15 cellular contexts compared by ENCODE assay signal in the genomic region with DNA sequence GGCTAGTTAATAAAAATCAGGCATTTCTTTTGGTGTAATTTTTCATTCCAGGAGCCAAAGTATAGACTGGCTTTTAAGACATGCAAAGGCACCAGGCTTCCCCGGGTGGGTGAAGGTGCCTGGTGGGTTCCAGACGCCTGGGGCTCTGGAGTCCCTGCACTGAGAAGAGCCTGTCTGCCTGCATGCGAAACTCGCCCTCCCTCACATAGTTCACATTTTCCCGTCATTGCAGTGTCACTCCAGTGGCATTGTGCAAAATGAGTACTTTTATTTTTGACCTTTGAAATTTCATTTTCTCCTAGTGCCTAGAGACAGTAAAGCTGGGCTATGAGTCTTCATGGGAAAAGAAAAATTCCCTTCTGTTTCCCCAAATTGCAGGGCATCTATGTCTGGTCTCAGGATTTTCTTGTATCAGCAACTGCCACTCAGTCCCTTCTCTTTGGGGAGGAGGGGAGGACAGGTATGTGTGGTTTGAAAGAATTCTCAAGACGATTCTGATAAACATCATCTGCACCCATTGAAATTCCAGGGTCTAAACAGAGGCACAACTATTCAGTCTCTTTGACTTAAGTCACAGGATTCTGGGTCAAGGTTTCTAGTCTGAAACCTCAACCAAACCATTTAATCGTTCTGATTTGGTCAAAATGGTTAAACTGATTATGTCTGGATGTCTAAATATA.
DNase-seq lines count a peak whose midpoint lies in the region; ATAC-seq and TF ChIP-seq lines count a peak whose summit lies in the region.
"Had no signal": no experiment of that assay in that cellular context is flagged by ENCODE, and none has a peak within 500 bp of the region (broad histone marks: within the 10 kb centered on the region; RNA-seq: fewer than 3 reads in every experiment).

No MANE protein-coding gene starts in this region.

- intact Hi-C loops in mammary epithelial cell (cut with micrococcal nuclease), result no loop called here

- TF ChIP-seq POLR2A in upper lobe of left lung (IDR thresholded peaks at IDR 0.05), result no peak

- DNase-seq in SK-N-MC (ENCODE audit: low read depth, low spot score) (no peak), mammary epithelial cell (no peak), omental fat pad (ENCODE audit: low spot score) (no peak), thoracic aorta (ENCODE audit: low spot score) (no peak), HuH-7 (ENCODE audit: low spot score) (no peak), upper lobe of left lung (no peak), NOMO-1 (lab: John Stamatoyannopoulos, UW; ENCODE audit: unreplicated experiment in 2 of 2) (no peak)
- DNase-seq: CD4-positive, CD25-positive, alpha-beta regulatory T cell; H9; NCI-H1694 treated with DMSO at 0.1 percent for 48 hours; NCI-H2081 treated with DMSO at 0.1 percent for 48 hours; NCI-H446; NCI-H526 had no signal

- no peaks in the 10 kb centered on the region for H3K79me2 ChIP-seq in mammary epithelial cell (ENCODE audit: insufficient read depth, low read length)

- H3K4me2 ChIP-seq in mammary epithelial cell (ENCODE audit: insufficient read depth, low read depth, low read length), result no peak overlapping the region
- H3K4me2 ChIP-seq: KMS-11 had no signal

- peak overlapping the region; percentile 79 for H3K27ac ChIP-seq in SK-N-MC
- no peak overlapping the region for H3K27ac ChIP-seq in mammary epithelial cell (ENCODE audit: insufficient read depth, low read depth, low read length)
- peak overlapping the region; percentile 26 to 61 for H3K27ac ChIP-seq in thoracic aorta
- H3K27ac ChIP-seq in upper lobe of left lung, result no peak overlapping the region
- H3K27ac ChIP-seq: HL-60, KMS-11 had no signal

- H3K4me3 ChIP-seq in SK-N-MC, result peak overlapping the region; percentile 30
- H3K4me3 ChIP-seq in mammary epithelial cell (replicated peaks in 1 of 3; ENCODE audit: insufficient read depth in 1 of 3, low read depth in 2 of 3, low read length in 3 of 3), result no peak overlapping the region
- H3K4me3 ChIP-seq in thoracic aorta, result no peak overlapping the region
- H3K4me3 ChIP-seq in upper lobe of left lung, result no peak overlapping the region

- H4K20me1 ChIP-seq in mammary epithelial cell (ENCODE audit: insufficient read depth, low read length), result no peaks in the 10 kb centered on the region

- dilution Hi-C loops in mammary epithelial cell (cut with HindIII; ENCODE audit: low sequenced_read_pairs), result no loop called here

- H3K4me1 ChIP-seq in mammary epithelial cell (ENCODE audit: insufficient read depth, low read length), result peaks cover 8% of the 10 kb centered on the region
- H3K4me1 ChIP-seq in thoracic aorta (ENCODE audit: control insufficient read depth in 1 of 2, low read depth in 2 of 2), result peaks cover 4 to 5% of the 10 kb centered on the region in 2 donors
- no peaks in the 10 kb centered on the region for H3K4me1 ChIP-seq in upper lobe of left lung

- no peak overlapping the region for H3K9ac ChIP-seq in SK-N-MC (ENCODE audit: insufficient read length)
- H3K9ac ChIP-seq in mammary epithelial cell (ENCODE audit: insufficient read depth, low read length), result no peak overlapping the region
- H3K9ac ChIP-seq: KMS-11 had no signal

- CTCF ChIA-PET in mammary epithelial cell (lab: Charles Lee; ENCODE audit: low non-redundant PET), result no interaction called here

- BruUV-seq in mammary epithelial cell (replicated peaks; lab: Mats Ljungman, UMichigan), result no TSS peak

- H3K9me3 ChIP-seq in SK-N-MC (ENCODE audit: low read depth, low read length) (no peaks in the 10 kb centered on the region), mammary epithelial cell (replicated peaks; ENCODE audit: insufficient read depth, low read length) (no peaks in the 10 kb centered on the region), thoracic aorta (no peaks in the 10 kb centered on the region), upper lobe of left lung (no peaks in the 10 kb centered on the region)

- H3K36me3 ChIP-seq in SK-N-MC (ENCODE audit: insufficient read depth, low read length) (no peaks in the 10 kb centered on the region), mammary epithelial cell (ENCODE audit: insufficient read depth, low read length) (no peaks in the 10 kb centered on the region), thoracic aorta (no peaks in the 10 kb centered on the region), upper lobe of left lung (no peaks in the 10 kb centered on the region)

- TF ChIP-seq EP300 in upper lobe of left lung (IDR thresholded peaks at IDR 0.05), result no peak

- no peaks in the 10 kb centered on the region for H3K27me3 ChIP-seq in mammary epithelial cell (ENCODE audit: insufficient read depth, low read length)
- H3K27me3 ChIP-seq in thoracic aorta (replicated peaks; ENCODE audit: insufficient read depth), result no peaks in the 10 kb centered on the region
- no peaks in the 10 kb centered on the region for H3K27me3 ChIP-seq in upper lobe of left lung

- ATAC-seq in omental fat pad (ENCODE audit: low FRiP score) (peak; percentile 48), thoracic aorta (ENCODE audit: insufficient number of reproducible peaks, low FRiP score, low read depth) (no peak), upper lobe of left lung (ENCODE audit: low FRiP score in 2 of 2) (no peak)

- H2AFZ ChIP-seq in mammary epithelial cell (ENCODE audit: low read depth, low read length), result peak overlapping the region; percentile 84

- no peak for TF ChIP-seq CTCF in mammary epithelial cell (conservative IDR thresholded peaks at IDR 0.05 in 1 of 2, IDR thresholded peaks at IDR 0.05 in 1 of 2; ENCODE audit: extremely low read depth in 1 of 2, insufficient read depth in 1 of 2, low read depth in 1 of 2, low read length in 2 of 2)
- no peak for TF ChIP-seq CTCF in omental fat pad (IDR thresholded peaks at IDR 0.05)
- no peak for TF ChIP-seq CTCF in thoracic aorta (IDR thresholded peaks at IDR 0.05)
- TF ChIP-seq CTCF in upper lobe of left lung (IDR thresholded peaks at IDR 0.05), result no peak

- in situ Hi-C loops in mammary epithelial cell (cut with MboI; ENCODE audit: low sequenced_read_pairs in 2 of 2), result no loop called here

- 66% methylated on average over 7 of the region's 7 CpGs for WGBS in mammary epithelial cell (ENCODE audit: low coverage, missing lambda C conversion rate)
- 65 to 73% methylated on average over 7 of the region's 7 CpGs for WGBS in upper lobe of left lung, 2 donors

Comparison
In these comparisons a context has a peak if more than half of its experiments do, and no peak if none do; other contexts are left out.
1. H3K27ac ChIP-seq: peak in SK-N-MC (single experiment) and thoracic aorta (2 of 2); none in mammary epithelial cell (single experiment) and upper lobe of left lung (0 of 4).